Comparison of ENCODE assay signal across 24 cellular contexts in the genomic region with DNA sequence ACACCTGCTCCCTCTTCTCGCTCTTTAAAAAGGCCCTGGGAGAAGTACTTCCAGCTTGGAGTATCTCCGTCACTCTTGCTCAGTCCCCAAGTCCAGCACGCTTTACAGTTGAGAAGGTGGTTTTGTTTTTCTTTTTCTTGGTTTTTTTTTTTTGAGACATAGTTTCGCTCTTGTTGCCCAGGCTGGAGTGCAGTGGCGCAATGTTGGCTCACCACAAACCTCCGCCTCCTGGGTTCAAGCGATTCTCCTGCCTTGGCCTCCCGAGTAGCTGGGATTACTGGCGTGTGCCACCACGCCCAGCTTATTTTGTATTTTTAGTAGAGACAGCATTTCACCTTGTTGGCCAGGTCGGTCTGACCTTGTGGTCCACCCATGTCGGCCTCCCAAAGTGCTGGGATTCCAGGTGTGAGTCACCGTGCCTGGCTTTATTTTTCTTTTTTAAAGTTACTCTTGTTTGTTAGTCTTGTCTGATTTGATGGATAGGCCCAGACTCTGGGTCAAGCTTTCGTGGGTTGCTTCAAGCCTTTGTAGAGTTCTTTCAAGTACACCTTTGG. TPM values are rescaled to one million over a fixed set of nuclear protein-coding genes. Genes with fewer than 3 reads are reported as not detected.
DNase-seq lines count a peak whose midpoint lies in the region; ATAC-seq, FAIRE-seq and TF ChIP-seq lines count a peak whose summit lies in the region.
"Had no signal": no experiment of that assay in that cellular context is flagged by ENCODE, and none has a peak within 500 bp of the region (broad histone marks: within the 10 kb centered on the region; RNA-seq: fewer than 3 reads in every experiment).

No MANE protein-coding gene starts in this region.

- no peak for TF ChIP-seq EP300 in HepG2 (IDR thresholded peaks at IDR 0.05; ENCODE audit: low read depth in 2 of 2, low read length in 2 of 2)
- no peak for TF ChIP-seq EP300 in HepG2 (CRISPR knock-in tag; IDR thresholded peaks at IDR 0.05; ENCODE audit: borderline replicate concordance)

- H3K4me1 ChIP-seq in HepG2 (ENCODE audit: insufficient read depth, low read length) (peaks cover 59% of the 10 kb centered on the region), right lobe of liver (no peaks in the 10 kb centered on the region), mammary epithelial cell (ENCODE audit: insufficient read depth, low read length) (peaks cover 18% of the 10 kb centered on the region)

- dilution Hi-C loops in mammary epithelial cell (cut with HindIII; ENCODE audit: low sequenced_read_pairs): no loop called here

- TF ChIP-seq RAD21 in HepG2 (CRISPR knock-in tag; IDR thresholded peaks at IDR 0.05): no peak

- H3K36me3 ChIP-seq in HepG2 (replicated peaks in 1 of 2; ENCODE audit: control insufficient read depth in 1 of 2, insufficient read depth in 2 of 2, low read length in 2 of 2): no peaks in the 10 kb centered on the region
- no peaks in the 10 kb centered on the region for H3K36me3 ChIP-seq in right lobe of liver
- H3K36me3 ChIP-seq in mammary epithelial cell (ENCODE audit: insufficient read depth, low read length): no peaks in the 10 kb centered on the region
- H3K36me3 ChIP-seq: MG63, Peyer's patch had no signal

- H3K4me2 ChIP-seq in HepG2 (ENCODE audit: low read depth, low read length): peak overlapping the region; percentile 10; the same call in 1 of the 2 replicates
- H3K4me2 ChIP-seq in mammary epithelial cell (ENCODE audit: insufficient read depth, low read depth, low read length): no peak overlapping the region

- H3K9ac ChIP-seq in HepG2 (ENCODE audit: insufficient read depth, low read depth, low read length) (no peak overlapping the region), mammary epithelial cell (ENCODE audit: insufficient read depth, low read length) (no peak overlapping the region)

- no peak overlapping the region for H3K27ac Mint-ChIP-seq in stimulated activated naive B cell treated with anti-CD40 and anti-IgM and Interleukin-4, amounts not matched to agents 10 μg/mL and 1 μg/mL and 100 μg/mL, for 72 hours

- POLR2A ChIA-PET in HepG2 (lab: Yijun Ruan, JAX): interaction anchor here (0.9 kb wide), 1 partner anchor 50 kb away, joined by 3 read pairs; no protein-coding TSS in a partner anchor

- H3K27me3 ChIP-seq in HepG2 (ENCODE audit: control insufficient read depth in 1 of 2, insufficient read depth in 2 of 2, low read length in 2 of 2) (no peaks in the 10 kb centered on the region), right lobe of liver (no peaks in the 10 kb centered on the region), mammary epithelial cell (ENCODE audit: insufficient read depth, low read length) (no peaks in the 10 kb centered on the region), dorsolateral prefrontal cortex (peaks cover 0 to 12% (median 0%) of the 10 kb centered on the region in 45 donors)
- H3K27me3 ChIP-seq: MG63, Peyer's patch had no signal

- ATAC-seq in HepG2: no peak
- ATAC-seq in right lobe of liver: no peak
- no peak for ATAC-seq in stimulated activated naive B cell treated with anti-CD40 and anti-IgM and Interleukin-4, amounts not matched to agents 10 μg/mL and 1 μg/mL and 100 μg/mL, for 72 hours (replicated peaks)
- ATAC-seq: Right ventricle myocardium inferior had no signal

- H3K4me3 Mint-ChIP-seq in stimulated activated naive B cell treated with anti-CD40 and anti-IgM and Interleukin-4, amounts not matched to agents 10 μg/mL and 1 μg/mL and 100 μg/mL, for 72 hours: no peak overlapping the region

- H3K4me1 Mint-ChIP-seq in stimulated activated naive B cell treated with anti-CD40 and anti-IgM and Interleukin-4, amounts not matched to agents 10 μg/mL and 1 μg/mL and 100 μg/mL, for 72 hours: peaks cover 0 to 2% of the 10 kb centered on the region in 2 donors

- H3K36me3 Mint-ChIP-seq in stimulated activated naive B cell treated with anti-CD40 and anti-IgM and Interleukin-4, amounts not matched to agents 10 μg/mL and 1 μg/mL and 100 μg/mL, for 72 hours: no peaks in the 10 kb centered on the region

- H3K27me3 Mint-ChIP-seq in stimulated activated naive B cell treated with anti-CD40 and anti-IgM and Interleukin-4, amounts not matched to agents 10 μg/mL and 1 μg/mL and 100 μg/mL, for 72 hours: peaks cover 14 to 36% of the 10 kb centered on the region in 2 donors

- no peak overlapping the region for H3K27ac ChIP-seq in HepG2 (ENCODE audit: extremely low read length, insufficient read depth, low read length)
- no peak overlapping the region for H3K27ac ChIP-seq in right lobe of liver
- H3K27ac ChIP-seq in mammary epithelial cell (ENCODE audit: insufficient read depth, low read depth, low read length): no peak overlapping the region
- H3K27ac ChIP-seq in dorsolateral prefrontal cortex: no peak overlapping the region
- H3K27ac ChIP-seq: Peyer's patch had no signal

- DNase-seq in HepG2 (ENCODE audit: low spot score): peak; percentile 48
- DNase-seq in right lobe of liver: no peak
- peak; percentile 13 to 51 for DNase-seq in NOMO-1 (lab: John Stamatoyannopoulos, UW; ENCODE audit: unreplicated experiment in 2 of 2)
- peak; percentile 29 for DNase-seq in mammary epithelial cell
- no peak for DNase-seq in activated naive CD4-positive, alpha-beta T cell treated with Interleukin-2 at 50 U/mL for 16 hours
- DNase-seq in effector CD8-positive, alpha-beta T cell (lab: John Stamatoyannopoulos, UW): no peak
- no peak for DNase-seq in stimulated activated naive B cell treated with anti-CD40 and anti-IgM and Interleukin-4, amounts not matched to agents 10 μg/mL and 1 μg/mL and 100 μg/mL, for 72 hours
- no peak for DNase-seq in dorsolateral prefrontal cortex
- DNase-seq: 8988T; C1 segment of cervical spinal cord; GF-D8; KG1; MG63; NCI-H1417 treated with DMSO at 0.1 percent for 48 hours; NCI-H1930; NCI-H446; NCI-H69; NK-92 treated with Interleukin-12 subunit alpha and Interleukin-12 subunit beta, amount 100 ng/mL, for 24 hours; Peyer's patch; T-helper 1 cell had no signal

- no peak for TF ChIP-seq CTCF in HepG2 (CRISPR knock-in tag; IDR thresholded peaks at IDR 0.05)
- TF ChIP-seq CTCF in right lobe of liver (IDR thresholded peaks at IDR 0.05): no peak
- TF ChIP-seq CTCF in mammary epithelial cell (conservative IDR thresholded peaks at IDR 0.05 in 1 of 2, IDR thresholded peaks at IDR 0.05 in 1 of 2; ENCODE audit: extremely low read depth in 1 of 2, insufficient read depth in 1 of 2, low read depth in 1 of 2, low read length in 2 of 2): no peak
- TF ChIP-seq CTCF in dorsolateral prefrontal cortex (IDR thresholded peaks at IDR 0.05 in 54 of 56, conservative IDR thresholded peaks at IDR 0.05 in 2 of 56; ENCODE audit: low read depth in 1 of 56, partially characterized antibody in 56 of 56): no peak

- no peak overlapping the region for H2AFZ ChIP-seq in HepG2 (ENCODE audit: low read length)
- H2AFZ ChIP-seq in mammary epithelial cell (ENCODE audit: low read depth, low read length): no peak overlapping the region

- no peaks in the 10 kb centered on the region for H3K9me3 Mint-ChIP-seq in stimulated activated naive B cell treated with anti-CD40 and anti-IgM and Interleukin-4, amounts not matched to agents 10 μg/mL and 1 μg/mL and 100 μg/mL, for 72 hours

- intact Hi-C loops in HepG2 (cut with micrococcal nuclease; ENCODE audit: unreplicated experiment): no loop called here
- intact Hi-C loops in right lobe of liver (cut with DNase I): no loop called here
- intact Hi-C loops in mammary epithelial cell (cut with micrococcal nuclease): no loop called here
- intact Hi-C loops in dorsolateral prefrontal cortex (cut with DNase I): no loop called here

- in situ Hi-C loops in HepG2 (cut with HindIII; ENCODE audit: extremely low pct_ligation_motif_present, low pct_unique_long_range_greater_than_20kb): no loop called here
- in situ Hi-C loops in mammary epithelial cell (cut with MboI; ENCODE audit: low sequenced_read_pairs in 2 of 2): no loop called here

- no peak for FAIRE-seq in HepG2 (lab: Jason Lieb, UNC)
- FAIRE-seq: GM12891, H1 had no signal

- TF ChIP-seq POLR2A in HepG2 (IDR thresholded peaks at IDR 0.05; ENCODE audit: insufficient read depth in 1 of 2, low read depth in 2 of 2, low read length in 2 of 2): no peak
- no peak for TF ChIP-seq POLR2A in right lobe of liver (IDR thresholded peaks at IDR 0.05)

- H3K4me3 ChIP-seq in HepG2 (replicated peaks in 1 of 3; ENCODE audit: insufficient read depth in 1 of 3, low read depth in 2 of 3, low read length in 3 of 3) (no peak overlapping the region), right lobe of liver (no peak overlapping the region), mammary epithelial cell (replicated peaks in 1 of 3; ENCODE audit: insufficient read depth in 1 of 3, low read depth in 2 of 3, low read length in 3 of 3) (no peak overlapping the region), dorsolateral prefrontal cortex (no peak overlapping the region)
- H3K4me3 ChIP-seq: MG63, Peyer's patch had no signal

- no TSS peak for BruUV-seq in HepG2 (replicated peaks; lab: Mats Ljungman, UMichigan)
- BruUV-seq in mammary epithelial cell (replicated peaks; lab: Mats Ljungman, UMichigan): no TSS peak

- H4K20me1 ChIP-seq in HepG2 (ENCODE audit: insufficient read depth, low read length) (no peaks in the 10 kb centered on the region), mammary epithelial cell (ENCODE audit: insufficient read depth, low read length) (no peaks in the 10 kb centered on the region)

- 11% methylated on average over 14 of the region's 14 CpGs for WGBS in HepG2 (ENCODE audit: low lambda C conversion rate)
- WGBS in right lobe of liver (ENCODE audit: insufficient coverage, low coverage, low lambda C conversion rate, missing lambda C conversion rate): 66% methylated on average over 12 of the region's 14 CpGs
- WGBS in mammary epithelial cell (ENCODE audit: low coverage, missing lambda C conversion rate): 92% methylated on average over 10 of the region's 14 CpGs

- CTCF ChIA-PET in HepG2 (lab: Yijun Ruan, JAX; ENCODE audit: low intra/inter-chr PET ratio, low total read pairs) (no interaction called here), mammary epithelial cell (lab: Charles Lee; ENCODE audit: low non-redundant PET) (interaction anchor here (0.6 kb wide), 1 partner anchor 8 kb away, joined by 3 read pairs; no protein-coding TSS in a partner anchor)

- H3K79me2 ChIP-seq in HepG2 (ENCODE audit: insufficient read depth, low read length) (no peaks in the 10 kb centered on the region), mammary epithelial cell (ENCODE audit: insufficient read depth, low read length) (no peaks in the 10 kb centered on the region)

- H3K9me3 ChIP-seq in HepG2 (ENCODE audit: low read length) (no peaks in the 10 kb centered on the region), right lobe of liver (no peaks in the 10 kb centered on the region), mammary epithelial cell (replicated peaks; ENCODE audit: insufficient read depth, low read length) (no peaks in the 10 kb centered on the region)
- H3K9me3 ChIP-seq: MG63, Peyer's patch had no signal

RNA-seq across cellular contexts. Expression of a gene that starts 1.9 kb away (rescaled TPM):
- total RNA-seq in HepG2 (2016; rRNA removed; fragmentation: Illumina TruSeq; extraction: Trizol): not detected in 2 replicates
- not detected in 2 replicates for total RNA-seq in HepG2 (2016; cell fraction: cytosol; rRNA removed; fragmentation: Illumina TruSeq; extraction: Trizol; ENCODE audit: low read depth)
- not detected in 2 replicates for total RNA-seq in HepG2 (2016; cell fraction: insoluble cytoplasmic fraction; rRNA removed; fragmentation: Illumina TruSeq; extraction: Trizol)
- not detected in 2 replicates for total RNA-seq in HepG2 (2016; cell fraction: membrane; rRNA removed; fragmentation: Illumina TruSeq; extraction: Trizol)
- not detected in 2 replicates for total RNA-seq in HepG2 (2016; cell fraction: nucleus; rRNA removed; fragmentation: Illumina TruSeq; extraction: Trizol)
- polyA plus RNA-seq in HepG2 (2011; rRNA removed): not detected in 2 replicates
- not detected in 2 replicates for polyA plus RNA-seq in HepG2 (2011; cell fraction: cytosol; rRNA removed)
- polyA plus RNA-seq in HepG2 (2011; cell fraction: nucleus; rRNA removed): not detected in 2 replicates
- not detected in 2 replicates for polyA plus RNA-seq in HepG2 (2012)
- not detected in 2 replicates for polyA plus RNA-seq in HepG2 (2016; cell fraction: cytosol; fragmentation: Illumina TruSeq; extraction: Trizol; ENCODE audit: low read depth)
- not detected in 2 replicates for polyA plus RNA-seq in HepG2 (2016; cell fraction: insoluble cytoplasmic fraction; fragmentation: Illumina TruSeq; extraction: Trizol; ENCODE audit: low read depth)
- not detected in 2 replicates for polyA plus RNA-seq in HepG2 (2016; cell fraction: membrane; fragmentation: Illumina TruSeq; extraction: Trizol; ENCODE audit: low read depth)
- not detected in 2 replicates for polyA plus RNA-seq in HepG2 (2016; cell fraction: nucleus; fragmentation: Illumina TruSeq; extraction: Trizol; ENCODE audit: insufficient read depth, low read depth)
- 20.1 TPM in 1 of 2 replicates, not detected in the other for polyA minus RNA-seq in HepG2 (2011; rRNA and poly(A)+ RNA removed; ENCODE audit: low replicate concordance)
- polyA minus RNA-seq in HepG2 (2011; cell fraction: cytosol; rRNA and poly(A)+ RNA removed): not detected in 2 replicates
- not detected in 2 replicates for polyA minus RNA-seq in HepG2 (2011; cell fraction: nucleus; rRNA and poly(A)+ RNA removed)
- total RNA-seq in right lobe of liver: under 1 TPM in 5 of 6 experiments, not detected in 1; 0.31 to 0.86 (median 0.43) TPM
- total RNA-seq in mammary epithelial cell: 1 to 10 TPM; 3.5 to 7.3 TPM
- 0.06 TPM for polyA plus RNA-seq in mammary epithelial cell
- not detected for polyA minus RNA-seq in mammary epithelial cell
- 10 to 100 TPM in 60 of 120 experiments, 1 to 10 TPM in 60; 1.9 to 23.1 (median 10.0) TPM for total RNA-seq in dorsolateral prefrontal cortex
- total RNA-seq: Daoy, H1 had no signal
- polyA plus RNA-seq: H1 had no signal

RNA-seq across cellular contexts. Expression of a gene that starts 12.2 kb away (rescaled TPM):
- total RNA-seq in HepG2 (2016; rRNA removed; fragmentation: Illumina TruSeq; extraction: Trizol) (not detected in 2 replicates), right lobe of liver (1 to 10 TPM in 1 of 6 experiments, under 1 TPM in 2, not detected in 3; 0.22 to 1.2 (median 0.25) TPM), mammary epithelial cell (not detected), dorsolateral prefrontal cortex (not detected)
- total RNA-seq in HepG2 (2016; cell fraction: cytosol; rRNA removed; fragmentation: Illumina TruSeq; extraction: Trizol; ENCODE audit: low read depth): not detected in 2 replicates
- total RNA-seq in HepG2 (2016; cell fraction: insoluble cytoplasmic fraction; rRNA removed; fragmentation: Illumina TruSeq; extraction: Trizol): not detected in 2 replicates
- not detected in 2 replicates for total RNA-seq in HepG2 (2016; cell fraction: membrane; rRNA removed; fragmentation: Illumina TruSeq; extraction: Trizol)
- not detected in 2 replicates for total RNA-seq in HepG2 (2016; cell fraction: nucleus; rRNA removed; fragmentation: Illumina TruSeq; extraction: Trizol)
- polyA plus RNA-seq in HepG2 (2011; rRNA removed) (not detected in 2 replicates), mammary epithelial cell (not detected)
- polyA plus RNA-seq in HepG2 (2011; cell fraction: cytosol; rRNA removed): not detected in 2 replicates
- polyA plus RNA-seq in HepG2 (2011; cell fraction: nucleus; rRNA removed): not detected in 2 replicates
- polyA plus RNA-seq in HepG2 (2012): not detected in 2 replicates
- not detected in 2 replicates for polyA plus RNA-seq in HepG2 (2016; cell fraction: cytosol; fragmentation: Illumina TruSeq; extraction: Trizol; ENCODE audit: low read depth)
- not detected in 2 replicates for polyA plus RNA-seq in HepG2 (2016; cell fraction: insoluble cytoplasmic fraction; fragmentation: Illumina TruSeq; extraction: Trizol; ENCODE audit: low read depth)
- polyA plus RNA-seq in HepG2 (2016; cell fraction: membrane; fragmentation: Illumina TruSeq; extraction: Trizol; ENCODE audit: low read depth): not detected in 2 replicates
- polyA plus RNA-seq in HepG2 (2016; cell fraction: nucleus; fragmentation: Illumina TruSeq; extraction: Trizol; ENCODE audit: insufficient read depth, low read depth): not detected in 2 replicates
- polyA minus RNA-seq in HepG2 (2011; rRNA and poly(A)+ RNA removed; ENCODE audit: low replicate concordance): not detected in 2 replicates
- polyA minus RNA-seq in HepG2 (2011; cell fraction: cytosol; rRNA and poly(A)+ RNA removed): not detected in 2 replicates
- polyA minus RNA-seq in HepG2 (2011; cell fraction: nucleus; rRNA and poly(A)+ RNA removed): not detected in 2 replicates
- not detected for polyA minus RNA-seq in mammary epithelial cell
- total RNA-seq: Daoy, H1, Peyer's patch had no signal
- polyA plus RNA-seq: H1 had no signal

Comparison
In these comparisons a context has a peak if more than half of its experiments do, and no peak if none do; other contexts are left out.
1. DNase-seq: peak in HepG2 (single experiment), NOMO-1 (2 of 2) and mammary epithelial cell (single experiment); none in right lobe of liver (0 of 3), activated naive CD4-positive, alpha-beta T cell treated with Interleukin-2 at 50 U/mL for 16 hours (single experiment), effector CD8-positive, alpha-beta T cell (single experiment), stimulated activated naive B cell treated with anti-CD40 and anti-IgM and Interleukin-4, amounts not matched to agents 10 μg/mL and 1 μg/mL and 100 μg/mL, for 72 hours (single experiment) and dorsolateral prefrontal cortex (0 of 10).